ENCODE assay signal across 8 cellular contexts in genomic region chr7:121107923-121108498, GRCh38.
DNase-seq lines count a peak whose midpoint lies in the region; ATAC-seq and TF ChIP-seq lines count a peak whose summit lies in the region.

No MANE protein-coding gene starts in this region.

- H3K4me3 ChIP-seq in adrenal gland = no peak overlapping the region

- peaks cover 11% of the 10 kb centered on the region for H3K27me3 Mint-ChIP-seq in activated naive CD4-positive, alpha-beta T cell treated with anti-CD3 and anti-CD28 coated beads for 36 hours (ENCODE audit: low read depth)

- peak; percentile 82 for ATAC-seq in GM19328 (IDR thresholded peaks at IDR 0.05; ENCODE audit: unreplicated experiment)
- ATAC-seq in HG03159 (IDR thresholded peaks at IDR 0.05; ENCODE audit: unreplicated experiment) = peak; percentile 95
- peak; percentile 76 for ATAC-seq in left ventricle myocardium superior

- TF ChIP-seq CTCF in adrenal gland (IDR thresholded peaks at IDR 0.05) = peak; percentile 59 to 88 (median 76)

- no peaks in the 10 kb centered on the region for H3K4me1 ChIP-seq in adrenal gland (replicated peaks in 1 of 2)

- H3K4me1 Mint-ChIP-seq in activated naive CD4-positive, alpha-beta T cell treated with anti-CD3 and anti-CD28 coated beads for 36 hours (ENCODE audit: low read depth) = no peaks in the 10 kb centered on the region

- intact Hi-C loops in adrenal gland (cut with DNase I) (loop anchor here in 1 of 2 donors (5.0 to 10.0 kb wide), 2 partner anchors 121 to 313 kb away; partner anchors contain the start of gene CPED1), left ventricle myocardium superior (cut with micrococcal nuclease) (loop anchor here (5.0 kb wide), 2 partner anchors 121 to 306 kb away; partner anchors contain the start of gene CPED1)
- intact Hi-C loops in activated naive CD4-positive, alpha-beta T cell treated with anti-CD3 and anti-CD28 coated beads for 36 hours (cut with micrococcal nuclease) = loop anchor here (1.0 to 2.0 kb wide), 4 partner anchors 121 to 316 kb away; no protein-coding TSS in a partner anchor

- H3K27ac Mint-ChIP-seq in activated naive CD4-positive, alpha-beta T cell treated with anti-CD3 and anti-CD28 coated beads for 36 hours = no peak overlapping the region

- no peaks in the 10 kb centered on the region for H3K36me3 ChIP-seq in adrenal gland (replicated peaks in 1 of 2)

- H3K27ac ChIP-seq in adrenal gland = no peak overlapping the region

- H3K36me3 Mint-ChIP-seq in activated naive CD4-positive, alpha-beta T cell treated with anti-CD3 and anti-CD28 coated beads for 36 hours (ENCODE audit: low read depth) = no peaks in the 10 kb centered on the region

- DNase-seq in DMS153 treated with DMSO at 0.1 percent for 48 hours (lab: John Stamatoyannopoulos, UW; ENCODE audit: unreplicated experiment) (peak; percentile 16), NCI-H2196 (lab: John Stamatoyannopoulos, UW; ENCODE audit: unreplicated experiment) (peak; percentile 73), adrenal gland (no peak), left ventricle myocardium superior (no peak), smooth muscle cell of the brain vasculature (ENCODE audit: low read depth, low spot score) (peak; percentile 41)
- DNase-seq in activated naive CD4-positive, alpha-beta T cell treated with anti-CD3 and anti-CD28 coated beads for 36 hours = no peak

- CTCF ChIA-PET in activated naive CD4-positive, alpha-beta T cell treated with anti-CD3 and anti-CD28 coated beads for 36 hours (lab: Charles Lee) = interaction anchor here (0.5 to 4.0 kb wide), 21 partner anchors 8 to 439 kb away, joined by 3 to 30 read pairs (median 3); partner anchors contain the start of gene CPED1

- H3K4me3 Mint-ChIP-seq in activated naive CD4-positive, alpha-beta T cell treated with anti-CD3 and anti-CD28 coated beads for 36 hours = no peak overlapping the region

- no peaks in the 10 kb centered on the region for H3K9me3 Mint-ChIP-seq in activated naive CD4-positive, alpha-beta T cell treated with anti-CD3 and anti-CD28 coated beads for 36 hours

- no peaks in the 10 kb centered on the region for H3K27me3 ChIP-seq in adrenal gland

- no peak for TF ChIP-seq POLR2A in adrenal gland (IDR thresholded peaks at IDR 0.05)

- H3K9me3 ChIP-seq in adrenal gland (replicated peaks in 1 of 3) = no peaks in the 10 kb centered on the region

- 18 to 40% (median 33%) methylated on average over 1 of the region's 1 CpG for WGBS in adrenal gland, 4 donors

Comparison
In these comparisons a context has a peak if more than half of its experiments do, and no peak if none do; other contexts are left out.
1. DNase-seq: peak in DMS153 treated with DMSO at 0.1 percent for 48 hours (single experiment), NCI-H2196 (single experiment) and smooth muscle cell of the brain vasculature (single experiment); none in adrenal gland (0 of 7), left ventricle myocardium superior (single experiment) and activated naive CD4-positive, alpha-beta T cell treated with anti-CD3 and anti-CD28 coated beads for 36 hours (single experiment).
2. Peak in every context shown above with its lines, with median percentiles within 50 percentile points of each other: ATAC-seq.